Comparison of ENCODE assay signal across 12 cellular contexts in genomic region chr2:155218292-155218924, GRCh38.
DNase-seq lines count a peak whose midpoint lies in the region; ATAC-seq and TF ChIP-seq lines count a peak whose summit lies in the region.
"Had no signal": no experiment of that assay in that cellular context is flagged by ENCODE, and none has a peak within 500 bp of the region (broad histone marks: within the 10 kb centered on the region; RNA-seq: fewer than 3 reads in every experiment).

No MANE protein-coding gene starts in this region.

- no peaks in the 10 kb centered on the region for H3K36me3 Mint-ChIP-seq in neural progenitor cell

- peak overlapping the region; percentile 72 for H2AFZ ChIP-seq in neural progenitor cell (replicated peaks)

- H3K27me3 ChIP-seq in neural progenitor cell: no peaks in the 10 kb centered on the region
- H3K27me3 ChIP-seq: BLaER1 treated with 17β-estradiol and CSF1 and Interleukin-3, amounts not matched to agents 10 nM and 100 nM had no signal

- no peak overlapping the region for H3K4me3 ChIP-seq in neural progenitor cell
- H3K4me3 ChIP-seq: BLaER1 treated with 17β-estradiol and CSF1 and Interleukin-3, amounts not matched to agents 10 nM and 100 nM had no signal

- DNase-seq in neural progenitor cell (ENCODE audit: low spot score): no peak
- no peak for DNase-seq in GF-D8 (lab: John Stamatoyannopoulos, UW)
- DNase-seq in mucosa of gallbladder (ENCODE audit: low spot score): no peak
- DNase-seq in iPS-NIHi7 (ENCODE audit: extremely low spot score): no peak
- DNase-seq: activated naive CD4-positive, alpha-beta T cell; effector memory CD8-positive, alpha-beta T cell; NCI-H2171; SK-N-SH had no signal

- H3K9me3 Mint-ChIP-seq in neural progenitor cell: no peaks in the 10 kb centered on the region

- no peak for TF ChIP-seq CTCF in neural progenitor cell (IDR thresholded peaks at IDR 0.05)

- no peaks in the 10 kb centered on the region for H3K36me3 ChIP-seq in neural progenitor cell
- H3K36me3 ChIP-seq: BLaER1 treated with 17β-estradiol and CSF1 and Interleukin-3, amounts not matched to agents 10 nM and 100 nM had no signal

- peaks cover 5% of the 10 kb centered on the region for H3K4me1 Mint-ChIP-seq in neural progenitor cell

- H3K27me3 Mint-ChIP-seq in neural progenitor cell (ENCODE audit: insufficient read depth, low read depth): no peaks in the 10 kb centered on the region
- H3K27me3 Mint-ChIP-seq: effector memory CD8-positive, alpha-beta T cell had no signal

- H3F3A ChIP-seq in neural progenitor cell (ENCODE audit: low read depth): no peaks in the 10 kb centered on the region

- no peak overlapping the region for H3K4me3 Mint-ChIP-seq in neural progenitor cell
- H3K4me3 Mint-ChIP-seq: effector memory CD8-positive, alpha-beta T cell had no signal

- H3K4me2 ChIP-seq in neural progenitor cell: no peak overlapping the region
- H3K4me2 ChIP-seq: BLaER1 treated with 17β-estradiol and CSF1 and Interleukin-3, amounts not matched to agents 10 nM and 100 nM; SK-N-SH had no signal

- peaks cover 9% of the 10 kb centered on the region for H3K4me1 ChIP-seq in neural progenitor cell
- H3K4me1 ChIP-seq: BLaER1 treated with 17β-estradiol and CSF1 and Interleukin-3, amounts not matched to agents 10 nM and 100 nM had no signal

- H3K9ac ChIP-seq in neural progenitor cell: no peak overlapping the region
- H3K9ac ChIP-seq: BLaER1 treated with 17β-estradiol and CSF1 and Interleukin-3, amounts not matched to agents 10 nM and 100 nM; SK-N-SH had no signal

- H3K9me3 ChIP-seq in neural progenitor cell (ENCODE audit: low read depth): no peaks in the 10 kb centered on the region
- H3K9me3 ChIP-seq: BLaER1 treated with 17β-estradiol and CSF1 and Interleukin-3, amounts not matched to agents 10 nM and 100 nM; SK-N-SH had no signal

- peak overlapping the region; percentile 15 for H3K27ac Mint-ChIP-seq in neural progenitor cell
- H3K27ac Mint-ChIP-seq: effector memory CD8-positive, alpha-beta T cell had no signal

- H3K79me2 ChIP-seq in neural progenitor cell (ENCODE audit: low read depth): no peaks in the 10 kb centered on the region

- H4K20me1 ChIP-seq in neural progenitor cell (ENCODE audit: low read depth): no peaks in the 10 kb centered on the region
- H4K20me1 ChIP-seq: BLaER1 treated with 17β-estradiol and CSF1 and Interleukin-3, amounts not matched to agents 10 nM and 100 nM had no signal

- H3K27ac ChIP-seq in neural progenitor cell: no peak overlapping the region
- H3K27ac ChIP-seq: BLaER1 treated with 17β-estradiol and CSF1 and Interleukin-3, amounts not matched to agents 10 nM and 100 nM had no signal

- ATAC-seq in GM18907 (IDR thresholded peaks at IDR 0.05; ENCODE audit: unreplicated experiment) (peak; percentile 30), GM21619 (IDR thresholded peaks at IDR 0.05; ENCODE audit: unreplicated experiment) (peak; percentile 26), HG03095 (IDR thresholded peaks at IDR 0.05; ENCODE audit: unreplicated experiment) (peak; percentile 41)
- ATAC-seq: effector memory CD8-positive, alpha-beta T cell had no signal
